Comparison of ENCODE assay signal across 16 cellular contexts in the genomic region with DNA sequence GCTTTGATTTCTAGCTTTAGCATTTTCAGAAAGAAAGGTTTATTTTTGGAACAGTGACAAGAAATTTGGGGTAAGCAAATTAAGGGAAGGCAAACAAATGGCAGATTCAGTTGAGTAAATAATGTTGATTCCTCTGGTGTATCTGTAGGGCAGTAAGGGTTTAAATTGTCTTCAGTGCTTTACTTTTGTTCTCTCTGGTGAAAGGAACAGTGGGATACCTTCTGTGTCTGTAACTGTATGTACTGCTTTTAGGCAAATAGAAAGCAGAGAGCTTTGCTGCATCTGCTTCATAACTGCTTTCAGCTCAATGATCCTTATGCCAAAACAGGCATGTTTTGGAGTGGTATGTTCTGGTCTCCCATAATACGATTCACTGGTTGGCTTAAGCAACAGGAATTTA.
DNase-seq lines count a peak whose midpoint lies in the region; ATAC-seq and TF ChIP-seq lines count a peak whose summit lies in the region.
"Had no signal": no experiment of that assay in that cellular context is flagged by ENCODE, and none has a peak within 500 bp of the region (broad histone marks: within the 10 kb centered on the region; RNA-seq: fewer than 3 reads in every experiment).

No MANE protein-coding gene starts in this region.

- H3K27ac ChIP-seq in adrenal gland, result no peak overlapping the region
- H3K27ac ChIP-seq: GM23248 had no signal

- no peak for TF ChIP-seq CTCF in adrenal gland (IDR thresholded peaks at IDR 0.05)

- H3K27me3 ChIP-seq in NT2/D1 (ENCODE audit: insufficient read depth, insufficient read length) (no peaks in the 10 kb centered on the region), adrenal gland (no peaks in the 10 kb centered on the region)

- H3K4me1 ChIP-seq in NT2/D1 (ENCODE audit: insufficient read depth, insufficient read length), result no peaks in the 10 kb centered on the region
- no peaks in the 10 kb centered on the region for H3K4me1 ChIP-seq in adrenal gland (replicated peaks in 1 of 2)

- H3K36me3 ChIP-seq in NT2/D1 (ENCODE audit: insufficient read depth, insufficient read length, low read length), result no peaks in the 10 kb centered on the region
- H3K36me3 ChIP-seq in adrenal gland (replicated peaks in 1 of 2), result no peaks in the 10 kb centered on the region

- DNase-seq in Ammon's horn (ENCODE audit: low spot score) (peak; percentile 2), NCI-H1092 treated with DMSO at 0.1 percent for 48 hours (lab: John Stamatoyannopoulos, UW) (peak; percentile 74), NCI-H345 (lab: John Stamatoyannopoulos, UW) (peak; percentile 87), NT2/D1 (ENCODE audit: low read depth, low spot score) (peak; percentile 2), adrenal gland (no peak), activated gamma-delta T cell treated with Interleukin-2 at 50 U/mL for 16 hours (no peak)
- no peak for DNase-seq in activated effector memory CD4-positive, alpha-beta T cell treated with anti-CD3 and anti-CD28 coated beads, Interleukin-2, amount 50 U/mL, for 16 hours
- DNase-seq: CD4-positive, alpha-beta T cell; GM23248; NCI-H1105 treated with DMSO at 0.1 percent for 48 hours; NCI-H2107; NCI-H446; NCI-H526 treated with DMSO at 0.1 percent for 48 hours; T-helper 1 cell had no signal

- intact Hi-C loops in adrenal gland (cut with DNase I), result no loop called here

- ATAC-seq in GM18511 (IDR thresholded peaks at IDR 0.05; ENCODE audit: unreplicated experiment), result no peak
- ATAC-seq: GM12878 had no signal

- no peak overlapping the region for H3K9ac ChIP-seq in NT2/D1 (ENCODE audit: insufficient read length, low read depth)
- H3K9ac ChIP-seq: GM23248 had no signal

- 53 to 68% (median 58%) methylated on average over 1 of the region's 1 CpG for WGBS in adrenal gland, 4 donors

- H3K4me3 ChIP-seq in NT2/D1 (ENCODE audit: insufficient read length, low read depth) (no peak overlapping the region), adrenal gland (no peak overlapping the region)
- H3K4me3 ChIP-seq: GM12878, GM23248 had no signal

- H3K9me3 ChIP-seq in NT2/D1 (ENCODE audit: insufficient read depth, low read length), result no peaks in the 10 kb centered on the region
- no peaks in the 10 kb centered on the region for H3K9me3 ChIP-seq in adrenal gland (replicated peaks in 1 of 3)

- no peak for TF ChIP-seq POLR2A in adrenal gland (IDR thresholded peaks at IDR 0.05)

Comparison
In these comparisons a context has a peak if more than half of its experiments do, and no peak if none do; other contexts are left out.
1. DNase-seq: peak in Ammon's horn (single experiment), NCI-H1092 treated with DMSO at 0.1 percent for 48 hours (single experiment), NCI-H345 (single experiment) and NT2/D1 (single experiment); none in activated effector memory CD4-positive, alpha-beta T cell treated with anti-CD3 and anti-CD28 coated beads, Interleukin-2, amount 50 U/mL, for 16 hours (single experiment), adrenal gland (0 of 7) and activated gamma-delta T cell treated with Interleukin-2 at 50 U/mL for 16 hours (single experiment).